In genomic region chr16:67167588-67167987, GRCh38 we compare ENCODE assay signal across 1 cellular context.
TF ChIP-seq lines count a peak whose summit lies in the region.

No MANE protein-coding gene starts in this region.

TF ChIP-seq in K562, 482 proteins besides CTCF, POLR2A, EP300 and RAD21:
- no peak for TF ChIP-seq HEY1 (CRISPR knock-in tag; IDR thresholded peaks at IDR 0.05; ENCODE audit: borderline replicate concordance)
- 0 out of 2 replicates have a peak, but pooled peaks have one; percentile 15 for TF ChIP-seq POLR2G (IDR thresholded peaks at IDR 0.05; ENCODE audit: low read depth, low read length)
- no peak for TF ChIP-seq YBX1 (IDR thresholded peaks at IDR 0.05)
- no peak for TF ChIP-seq SETDB1 (IDR thresholded peaks at IDR 0.05; ENCODE audit: low read length)
